Comparison of ENCODE assay signal across 8 cellular contexts in the genomic region with DNA sequence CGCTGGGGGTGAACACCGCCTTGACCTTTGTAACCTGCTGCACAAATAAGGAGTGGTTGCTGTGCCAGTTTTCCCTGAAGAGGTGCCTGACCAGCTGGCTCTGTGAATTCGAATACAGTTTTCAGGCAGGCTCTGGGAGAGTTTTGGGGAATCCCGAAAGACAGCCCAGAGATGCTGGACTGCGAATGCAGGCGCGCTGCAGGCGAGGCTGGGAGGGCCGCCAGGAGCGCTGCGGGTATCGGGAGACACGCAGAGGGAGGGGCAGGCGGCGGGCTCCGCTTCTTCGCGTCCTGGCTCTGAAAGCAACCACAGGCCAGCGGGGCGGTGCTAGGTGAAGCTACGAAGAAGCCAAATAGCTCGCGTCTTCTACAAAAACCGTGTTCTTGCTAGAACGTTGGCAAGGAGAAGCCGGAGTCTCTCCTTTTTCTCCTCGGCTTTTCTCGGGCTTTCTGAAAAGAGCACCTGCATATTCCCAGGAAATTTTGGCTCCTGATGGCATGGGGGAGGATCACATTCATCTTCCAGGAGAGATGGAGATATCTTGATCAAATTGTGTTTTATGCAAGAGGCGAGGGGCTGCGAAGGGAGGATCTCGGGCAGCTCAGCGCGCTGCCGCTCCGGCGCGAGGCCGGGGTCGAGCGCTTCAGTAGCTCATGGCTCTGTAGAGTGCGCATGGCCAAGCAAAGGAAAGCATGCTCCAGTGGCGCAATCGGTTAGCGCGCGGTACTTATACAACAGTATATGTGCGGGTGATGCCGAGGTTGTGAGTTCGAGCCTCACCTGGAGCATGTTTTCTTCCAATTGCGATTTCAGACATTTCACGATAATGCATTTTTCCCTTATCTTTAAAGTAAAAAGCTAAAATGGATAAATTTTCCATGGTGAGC.
DNase-seq lines count a peak whose midpoint lies in the region; ATAC-seq and TF ChIP-seq lines count a peak whose summit lies in the region.

No MANE protein-coding gene starts in this region.

- no peak overlapping the region for H3K27ac ChIP-seq in cardiac muscle cell

- no peaks in the 10 kb centered on the region for H3K9me3 ChIP-seq in cardiac muscle cell (ENCODE audit: low read depth)
- no peaks in the 10 kb centered on the region for H3K9me3 ChIP-seq in adipocyte (ENCODE audit: control insufficient read depth, low read length)

- H3K4me1 ChIP-seq in cardiac muscle cell (ENCODE audit: low read depth) (peaks cover 1% of the 10 kb centered on the region), adipocyte (ENCODE audit: control insufficient read depth, insufficient read depth, low read length) (no peaks in the 10 kb centered on the region)

- no peak overlapping the region for H3K9ac ChIP-seq in adipocyte (ENCODE audit: low read length)

- ATAC-seq in left ventricle myocardium superior (no peak), HG03432 (IDR thresholded peaks at IDR 0.05; ENCODE audit: unreplicated experiment) (no peak)

- H3K27me3 ChIP-seq in cardiac muscle cell (no peaks in the 10 kb centered on the region), adipocyte (replicated peaks; ENCODE audit: control insufficient read depth, insufficient read depth, low read length) (peaks cover 15% of the 10 kb centered on the region)

- intact Hi-C loops in left ventricle myocardium superior (cut with micrococcal nuclease) = no loop called here

- H3K36me3 ChIP-seq in cardiac muscle cell = no peaks in the 10 kb centered on the region
- H3K36me3 ChIP-seq in adipocyte (ENCODE audit: control insufficient read depth, insufficient read depth, low read length, severe bottlenecking) = no peaks in the 10 kb centered on the region

- DNase-seq in cardiac muscle cell (ENCODE audit: low read depth in 1 of 2, low spot score in 1 of 2) (peak; percentile 68 to 78), left ventricle myocardium superior (no peak), NCI-H460 (ENCODE audit: extremely low read depth, low read depth) (peak; percentile 48), adipocyte (ENCODE audit: low read depth) (peak; percentile 54), iPS-NIHi7 (ENCODE audit: extremely low spot score) (peak; percentile 80)
- peak; percentile 22 for DNase-seq in stimulated activated CD8-positive, alpha-beta memory T cell treated with anti-CD3 and anti-CD28 coated beads, Interleukin-12 subunit alpha, Interleukin-12 subunit beta, amount 100 ng/mL, for 24 hours (ENCODE audit: extremely low read depth)
- DNase-seq in activated effector memory CD4-positive, alpha-beta T cell treated with Interleukin-2 at 50 U/mL for 16 hours = no peak

- H3K4me3 ChIP-seq in cardiac muscle cell (peak overlapping the region; percentile 54), adipocyte (ENCODE audit: low read length) (peak overlapping the region; percentile 68)

- TF ChIP-seq CTCF in cardiac muscle cell (IDR thresholded peaks at IDR 0.05; ENCODE audit: low read depth, low read length) = no peak

Comparison
In these comparisons a context has a peak if more than half of its experiments do, and no peak if none do; other contexts are left out.
1. DNase-seq: peak in cardiac muscle cell (2 of 2), NCI-H460 (single experiment), adipocyte (single experiment), iPS-NIHi7 (single experiment) and stimulated activated CD8-positive, alpha-beta memory T cell treated with anti-CD3 and anti-CD28 coated beads, Interleukin-12 subunit alpha, Interleukin-12 subunit beta, amount 100 ng/mL, for 24 hours (single experiment); none in left ventricle myocardium superior (single experiment) and activated effector memory CD4-positive, alpha-beta T cell treated with Interleukin-2 at 50 U/mL for 16 hours (single experiment).